ENCODE assay signal across 23 cellular contexts in the genomic region with DNA sequence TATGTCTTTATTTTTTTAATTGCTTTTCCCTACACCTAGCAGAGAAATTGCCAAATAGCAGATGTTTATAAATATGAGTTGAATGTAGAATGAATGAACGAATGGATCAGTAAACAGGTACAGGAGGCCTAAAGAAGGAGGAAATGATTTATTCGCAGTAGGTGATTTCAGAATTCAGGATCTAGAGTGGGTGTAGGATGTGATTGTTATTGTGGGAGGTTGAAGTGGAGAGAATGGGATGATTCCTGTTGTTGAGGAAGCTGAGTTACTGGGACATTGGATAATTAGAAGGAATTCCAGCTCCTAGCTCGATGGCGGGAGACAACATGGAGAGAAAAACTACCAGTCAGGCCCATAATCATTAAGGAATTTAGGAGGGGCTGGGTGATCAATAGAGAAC.
"Had no signal": no experiment of that assay in that cellular context is flagged by ENCODE, and none has a peak within 500 bp of the region (broad histone marks: within the 10 kb centered on the region; RNA-seq: fewer than 3 reads in every experiment).

No MANE protein-coding gene starts in this region.

- H3K27ac ChIP-seq: neural progenitor cell had no signal

- H3K9ac ChIP-seq: neural progenitor cell had no signal

- ATAC-seq: activated CD4-positive, CD25-positive, alpha-beta regulatory T cell treated with anti-CD3 and anti-CD28 coated beads, Interleukin-2, amount 50 U/mL, for 24 hours; activated CD8-positive, alpha-beta memory T cell treated with anti-CD3 and anti-CD28 coated beads, Interleukin-2, amount 10 ng/mL, durations not matched to agents 7 days and 5 days; activated CD8-positive, alpha-beta T cell treated with anti-CD3 and anti-CD28 coated beads for 36 hours; activated naive CD8-positive, alpha-beta T cell treated with anti-CD3 and anti-CD28 coated beads, Interleukin-2, amount 50 U/mL, for 24 hours; body of pancreas; naive thymus-derived CD4-positive, alpha-beta T cell; stimulated activated naive B cell treated with anti-CD40 and anti-IgM and Interleukin-4, amounts not matched to agents 10 μg/mL and 1 μg/mL and 100 μg/mL, for 72 hours had no signal

- H3K36me3 ChIP-seq: neural progenitor cell, thoracic aorta had no signal

- H3K27me3 ChIP-seq: body of pancreas, esophagus squamous epithelium, neural progenitor cell had no signal

- H3K4me3 ChIP-seq: body of pancreas, esophagus squamous epithelium, lung, neural progenitor cell, thoracic aorta had no signal

- DNase-seq: activated CD4-positive, alpha-beta T cell treated with anti-CD3 and anti-CD28 coated beads, Interleukin-2, amount 10 ng/mL, durations not matched to agents 7 days and 5 days; activated CD8-positive, alpha-beta memory T cell treated with anti-CD3 and anti-CD28 coated beads, Interleukin-2, amount 10 ng/mL, durations not matched to agents 7 days and 5 days; activated CD8-positive, alpha-beta T cell treated with anti-CD3 and anti-CD28 coated beads for 36 hours; activated effector memory CD4-positive, alpha-beta T cell treated with anti-CD3 and anti-CD28 coated beads, Interleukin-2, amount 50 U/mL, for 16 hours; activated naive CD4-positive, alpha-beta T cell treated with anti-CD3 and anti-CD28 coated beads, Interleukin-2, amount 50 U/mL, for 16 hours; activated naive CD8-positive, alpha-beta T cell treated with anti-CD3 and anti-CD28 coated beads, Interleukin-2, amount 50 U/mL, for 24 hours; activated T-cell treated with anti-CD3 and anti-CD28 coated beads for 4 hours; body of pancreas; caudate nucleus; effector memory CD4-positive, alpha-beta T cell; esophagus squamous epithelium; kidney; naive thymus-derived CD4-positive, alpha-beta T cell; posterior cingulate gyrus; retina; stimulated activated CD4-positive, alpha-beta T cell treated with anti-CD3 and anti-CD28 coated beads, Interleukin-2, amount 100 ng/mL, for 48 hours; stimulated activated CD8-positive, alpha-beta memory T cell treated with anti-CD3 and anti-CD28 coated beads, Interleukin-4, amount 100 ng/mL, for 48 hours; stimulated activated naive B cell treated with anti-CD40 and anti-IgM and Interleukin-4, amounts not matched to agents 10 μg/mL and 1 μg/mL and 100 μg/mL, for 72 hours; T-helper 2 cell had no signal

- H3K9me3 ChIP-seq: body of pancreas, esophagus squamous epithelium, thoracic aorta had no signal
